In the genomic region with DNA sequence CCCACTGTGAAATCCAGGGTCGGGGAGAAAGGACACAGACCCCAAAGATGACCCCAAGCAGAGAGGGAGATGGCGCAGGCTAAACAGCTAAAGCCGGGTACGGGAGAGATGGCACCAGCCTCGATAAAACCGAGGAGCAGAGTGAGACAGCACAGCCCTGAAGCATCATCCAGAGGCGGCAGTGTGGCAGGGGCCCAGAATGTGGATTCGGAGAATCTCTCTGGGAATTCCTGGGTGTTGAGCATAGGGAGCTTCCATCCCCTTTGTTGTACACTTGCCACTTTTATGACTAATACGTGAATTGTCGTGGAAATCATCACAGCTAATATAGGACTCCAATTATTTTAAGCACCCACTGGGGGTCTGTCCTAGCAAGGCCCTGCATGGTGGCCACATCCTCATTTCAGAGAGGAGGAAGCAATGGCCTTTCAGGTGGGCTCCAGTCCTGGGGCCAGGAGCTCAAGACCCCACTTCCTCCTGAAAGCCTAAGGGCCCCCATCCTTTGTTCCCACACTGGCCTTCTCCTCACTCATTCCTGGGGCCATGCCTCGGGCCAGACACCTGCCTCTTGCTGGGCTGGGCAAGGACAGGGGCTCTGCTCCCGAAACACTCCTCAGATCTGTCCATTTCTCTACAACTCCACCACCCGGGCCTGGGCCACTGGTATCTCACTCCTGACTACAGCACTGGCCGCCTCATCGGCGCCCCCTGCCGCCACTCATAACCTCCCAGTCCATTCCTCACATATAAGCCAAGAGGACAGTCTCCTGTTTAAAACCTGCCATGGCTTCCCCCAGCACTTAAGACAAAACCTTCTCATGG, we compare ENCODE assay signal across 1 cellular context.
TF ChIP-seq lines count a peak whose summit lies in the region.

No MANE protein-coding gene starts in this region.

TF ChIP-seq in GM23338, 12 proteins besides CTCF, POLR2A, EP300 and RAD21 (continued from another document):
- TF ChIP-seq, protein P1, sequence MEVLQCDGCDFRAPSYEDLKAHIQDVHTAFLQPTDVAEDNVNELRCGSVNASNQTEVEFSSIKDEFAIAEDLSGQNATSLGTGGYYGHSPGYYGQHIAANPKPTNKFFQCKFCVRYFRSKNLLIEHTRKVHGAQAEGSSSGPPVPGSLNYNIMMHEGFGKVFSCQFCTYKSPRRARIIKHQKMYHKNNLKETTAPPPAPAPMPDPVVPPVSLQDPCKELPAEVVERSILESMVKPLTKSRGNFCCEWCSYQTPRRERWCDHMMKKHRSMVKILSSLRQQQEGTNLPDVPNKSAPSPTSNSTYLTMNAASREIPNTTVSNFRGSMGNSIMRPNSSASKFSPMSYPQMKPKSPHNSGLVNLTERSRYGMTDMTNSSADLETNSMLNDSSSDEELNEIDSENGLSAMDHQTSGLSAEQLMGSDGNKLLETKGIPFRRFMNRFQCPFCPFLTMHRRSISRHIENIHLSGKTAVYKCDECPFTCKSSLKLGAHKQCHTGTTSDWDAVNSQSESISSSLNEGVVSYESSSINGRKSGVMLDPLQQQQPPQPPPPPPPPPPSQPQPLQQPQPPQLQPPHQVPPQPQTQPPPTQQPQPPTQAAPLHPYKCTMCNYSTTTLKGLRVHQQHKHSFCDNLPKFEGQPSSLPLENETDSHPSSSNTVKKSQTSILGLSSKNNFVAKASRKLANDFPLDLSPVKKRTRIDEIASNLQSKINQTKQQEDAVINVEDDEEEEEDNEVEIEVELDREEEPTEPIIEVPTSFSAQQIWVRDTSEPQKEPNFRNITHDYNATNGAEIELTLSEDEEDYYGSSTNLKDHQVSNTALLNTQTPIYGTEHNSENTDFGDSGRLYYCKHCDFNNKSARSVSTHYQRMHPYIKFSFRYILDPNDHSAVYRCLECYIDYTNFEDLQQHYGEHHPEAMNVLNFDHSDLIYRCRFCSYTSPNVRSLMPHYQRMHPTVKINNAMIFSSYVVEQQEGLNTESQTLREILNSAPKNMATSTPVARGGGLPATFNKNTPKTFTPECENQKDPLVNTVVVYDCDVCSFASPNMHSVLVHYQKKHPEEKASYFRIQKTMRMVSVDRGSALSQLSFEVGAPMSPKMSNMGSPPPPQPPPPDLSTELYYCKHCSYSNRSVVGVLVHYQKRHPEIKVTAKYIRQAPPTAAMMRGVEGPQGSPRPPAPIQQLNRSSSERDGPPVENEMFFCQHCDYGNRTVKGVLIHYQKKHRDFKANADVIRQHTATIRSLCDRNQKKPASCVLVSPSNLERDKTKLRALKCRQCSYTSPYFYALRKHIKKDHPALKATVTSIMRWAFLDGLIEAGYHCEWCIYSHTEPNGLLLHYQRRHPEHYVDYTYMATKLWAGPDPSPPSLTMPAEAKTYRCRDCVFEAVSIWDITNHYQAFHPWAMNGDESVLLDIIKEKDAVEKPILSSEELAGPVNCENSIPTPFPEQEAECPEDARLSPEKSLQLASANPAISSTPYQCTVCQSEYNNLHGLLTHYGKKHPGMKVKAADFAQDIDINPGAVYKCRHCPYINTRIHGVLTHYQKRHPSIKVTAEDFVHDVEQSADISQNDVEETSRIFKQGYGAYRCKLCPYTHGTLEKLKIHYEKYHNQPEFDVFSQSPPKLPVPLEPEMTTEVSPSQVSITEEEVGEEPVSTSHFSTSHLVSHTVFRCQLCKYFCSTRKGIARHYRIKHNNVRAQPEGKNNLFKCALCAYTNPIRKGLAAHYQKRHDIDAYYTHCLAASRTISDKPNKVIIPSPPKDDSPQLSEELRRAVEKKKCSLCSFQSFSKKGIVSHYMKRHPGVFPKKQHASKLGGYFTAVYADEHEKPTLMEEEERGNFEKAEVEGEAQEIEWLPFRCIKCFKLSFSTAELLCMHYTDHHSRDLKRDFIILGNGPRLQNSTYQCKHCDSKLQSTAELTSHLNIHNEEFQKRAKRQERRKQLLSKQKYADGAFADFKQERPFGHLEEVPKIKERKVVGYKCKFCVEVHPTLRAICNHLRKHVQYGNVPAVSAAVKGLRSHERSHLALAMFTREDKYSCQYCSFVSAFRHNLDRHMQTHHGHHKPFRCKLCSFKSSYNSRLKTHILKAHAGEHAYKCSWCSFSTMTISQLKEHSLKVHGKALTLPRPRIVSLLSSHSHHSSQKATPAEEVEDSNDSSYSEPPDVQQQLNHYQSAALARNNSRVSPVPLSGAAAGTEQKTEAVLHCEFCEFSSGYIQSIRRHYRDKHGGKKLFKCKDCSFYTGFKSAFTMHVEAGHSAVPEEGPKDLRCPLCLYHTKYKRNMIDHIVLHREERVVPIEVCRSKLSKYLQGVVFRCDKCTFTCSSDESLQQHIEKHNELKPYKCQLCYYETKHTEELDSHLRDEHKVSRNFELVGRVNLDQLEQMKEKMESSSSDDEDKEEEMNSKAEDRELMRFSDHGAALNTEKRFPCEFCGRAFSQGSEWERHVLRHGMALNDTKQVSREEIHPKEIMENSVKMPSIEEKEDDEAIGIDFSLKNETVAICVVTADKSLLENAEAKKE (CRISPR knock-in tag; IDR thresholded peaks at IDR 0.05) = no peak
- TF ChIP-seq ZNF114 (CRISPR knock-in tag; IDR thresholded peaks at IDR 0.05) = no peak
- TF ChIP-seq EZH2 (IDR thresholded peaks at IDR 0.05; ENCODE audit: low read depth, unreplicated experiment) = no peak
- no peak for TF ChIP-seq POLR2AphosphoS5 (IDR thresholded peaks at IDR 0.05; ENCODE audit: low read depth)
- TF ChIP-seq CREB1 (CRISPR knock-in tag; IDR thresholded peaks at IDR 0.05; ENCODE audit: low read depth) = no peak
- TF ChIP-seq ZNF331 (CRISPR knock-in tag; IDR thresholded peaks at IDR 0.05; ENCODE audit: low read depth) = no peak
- TF ChIP-seq NANOG (IDR thresholded peaks at IDR 0.05; ENCODE audit: borderline replicate concordance) = no peak
- TF ChIP-seq, protein P2, sequence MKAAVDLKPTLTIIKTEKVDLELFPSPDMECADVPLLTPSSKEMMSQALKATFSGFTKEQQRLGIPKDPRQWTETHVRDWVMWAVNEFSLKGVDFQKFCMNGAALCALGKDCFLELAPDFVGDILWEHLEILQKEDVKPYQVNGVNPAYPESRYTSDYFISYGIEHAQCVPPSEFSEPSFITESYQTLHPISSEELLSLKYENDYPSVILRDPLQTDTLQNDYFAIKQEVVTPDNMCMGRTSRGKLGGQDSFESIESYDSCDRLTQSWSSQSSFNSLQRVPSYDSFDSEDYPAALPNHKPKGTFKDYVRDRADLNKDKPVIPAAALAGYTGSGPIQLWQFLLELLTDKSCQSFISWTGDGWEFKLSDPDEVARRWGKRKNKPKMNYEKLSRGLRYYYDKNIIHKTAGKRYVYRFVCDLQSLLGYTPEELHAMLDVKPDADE (IDR thresholded peaks at IDR 0.05) = no peak
